Comparison of ENCODE assay signal across 20 cellular contexts in the genomic region with DNA sequence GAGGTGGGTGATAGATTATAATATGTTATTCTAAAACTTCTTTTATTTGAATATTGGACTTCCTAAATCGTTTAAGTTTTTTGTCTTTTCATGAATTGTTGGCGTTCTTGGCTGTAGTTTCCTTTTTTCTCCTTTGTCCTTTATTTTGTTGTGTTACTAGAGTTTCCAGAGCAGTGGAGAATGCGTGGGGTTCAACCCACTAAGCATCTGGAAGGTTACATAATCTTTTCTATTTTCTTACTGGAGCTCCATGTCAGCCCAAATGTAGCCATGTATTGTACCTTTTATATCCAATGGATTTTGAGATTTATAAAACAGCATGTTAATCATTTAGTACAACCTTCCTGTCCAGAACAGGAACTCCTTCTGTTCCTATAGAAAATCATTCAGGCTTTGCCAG.
A peak's percentile ranks its signal among the peaks of the same experiment; 100 is the strongest.
DNase-seq lines count a peak whose midpoint lies in the region; ATAC-seq and TF ChIP-seq lines count a peak whose summit lies in the region.
"Had no signal": no experiment of that assay in that cellular context is flagged by ENCODE, and none has a peak within 500 bp of the region (broad histone marks: within the 10 kb centered on the region; RNA-seq: fewer than 3 reads in every experiment).

No MANE protein-coding gene starts in this region.

- no peak overlapping the region for H3K27ac ChIP-seq in BLaER1
- H3K27ac ChIP-seq in endodermal cell (ENCODE audit: low read depth, low read length), result no peak overlapping the region
- peak overlapping the region; percentile 36 for H3K27ac ChIP-seq in neural progenitor cell
- no peak overlapping the region for H3K27ac ChIP-seq in effector memory CD4-positive, alpha-beta T cell (ENCODE audit: insufficient read depth, low read length, poor library complexity, severe bottlenecking)
- H3K27ac ChIP-seq: brain microvascular endothelial cell had no signal

- TF ChIP-seq CTCF in AG10803 (conservative IDR thresholded peaks at IDR 0.05; ENCODE audit: low read length), result no peak
- no peak for TF ChIP-seq CTCF in endodermal cell (conservative IDR thresholded peaks at IDR 0.05)
- TF ChIP-seq CTCF in neural progenitor cell (IDR thresholded peaks at IDR 0.05), result no peak

- no peaks in the 10 kb centered on the region for H3K9me3 Mint-ChIP-seq in endodermal cell
- no peaks in the 10 kb centered on the region for H3K9me3 Mint-ChIP-seq in neural progenitor cell
- H3K9me3 Mint-ChIP-seq: activated B cell treated with CpG ODN at 0.5 μM for 24 hours; activated naive CD8-positive, alpha-beta T cell treated with anti-CD3 and anti-CD28 coated beads, Interleukin-2, amount 10 ng/mL, durations not matched to agents 7 days and 5 days; H9; IgD-negative memory B cell; T-helper 1 cell treated with Interleukin-12 subunit alpha and Interleukin-12 subunit beta and Interleukin-4 antibody, amounts not matched to agents 30 μg/mL and 1 μg/mL, for 36 hours had no signal

- peaks cover 98% of the 10 kb centered on the region for H3K79me2 ChIP-seq in neural progenitor cell (ENCODE audit: low read depth)

- H3K9me3 ChIP-seq in BLaER1, result no peaks in the 10 kb centered on the region
- H3K9me3 ChIP-seq in endodermal cell (ENCODE audit: control insufficient read depth, low read length), result no peaks in the 10 kb centered on the region
- H3K9me3 ChIP-seq in neural progenitor cell (ENCODE audit: low read depth), result no peaks in the 10 kb centered on the region
- H3K9me3 ChIP-seq in effector memory CD4-positive, alpha-beta T cell (ENCODE audit: control insufficient read depth, low read length), result no peaks in the 10 kb centered on the region

- H3K27me3 ChIP-seq in BLaER1, result no peaks in the 10 kb centered on the region
- H3K27me3 ChIP-seq in endodermal cell (ENCODE audit: control insufficient read depth, insufficient read depth, low read length, poor library complexity, severe bottlenecking), result no peaks in the 10 kb centered on the region
- H3K27me3 ChIP-seq in neural progenitor cell, result no peaks in the 10 kb centered on the region
- H3K27me3 ChIP-seq in effector memory CD4-positive, alpha-beta T cell (replicated peaks; ENCODE audit: control insufficient read depth, insufficient read depth, low read length, poor library complexity, severe bottlenecking), result no peaks in the 10 kb centered on the region
- H3K27me3 ChIP-seq: brain microvascular endothelial cell had no signal

- H3K4me3 Mint-ChIP-seq in endodermal cell, result no peak overlapping the region
- no peak overlapping the region for H3K4me3 Mint-ChIP-seq in neural progenitor cell
- H3K4me3 Mint-ChIP-seq: activated B cell treated with CpG ODN at 0.5 μM for 24 hours; activated naive CD8-positive, alpha-beta T cell treated with anti-CD3 and anti-CD28 coated beads, Interleukin-2, amount 10 ng/mL, durations not matched to agents 7 days and 5 days; H9; IgD-negative memory B cell; T-helper 1 cell treated with Interleukin-12 subunit alpha and Interleukin-12 subunit beta and Interleukin-4 antibody, amounts not matched to agents 30 μg/mL and 1 μg/mL, for 36 hours had no signal

- H3K36me3 Mint-ChIP-seq in endodermal cell (ENCODE audit: low read depth) (peaks cover 89% of the 10 kb centered on the region), neural progenitor cell (peaks cover 39% of the 10 kb centered on the region)

- H3K4me1 ChIP-seq in BLaER1, result peaks cover 32% of the 10 kb centered on the region
- no peaks in the 10 kb centered on the region for H3K4me1 ChIP-seq in endodermal cell (ENCODE audit: control insufficient read depth, insufficient read depth, low read length)
- peaks cover 17% of the 10 kb centered on the region for H3K4me1 ChIP-seq in neural progenitor cell
- peaks cover 17% of the 10 kb centered on the region for H3K4me1 ChIP-seq in effector memory CD4-positive, alpha-beta T cell (ENCODE audit: control insufficient read depth, insufficient read depth, low read length, poor library complexity, severe bottlenecking)

- 96% methylated on average over 3 of the region's 3 CpGs; no CpG with 5 or more reads in 1 of the 2 experiments for WGBS in endodermal cell (ENCODE audit: insufficient coverage in 1 of 2, insufficient read length in 1 of 2), 2 experiments

- H3K9ac ChIP-seq in BLaER1 (no peak overlapping the region), endodermal cell (ENCODE audit: extremely low read depth, low read length, poor library complexity, severe bottlenecking) (no peak overlapping the region), neural progenitor cell (no peak overlapping the region)

- H3F3A ChIP-seq in neural progenitor cell (ENCODE audit: low read depth), result peaks cover 5% of the 10 kb centered on the region

- DNase-seq in AG10803 (ENCODE audit: low read depth) (peak; percentile 20), endodermal cell (no peak), neural progenitor cell (ENCODE audit: low spot score) (no peak), iPS-NIHi11 (ENCODE audit: low spot score) (no peak)
- DNase-seq in effector memory CD4-positive, alpha-beta T cell, result no peak
- DNase-seq: activated B cell treated with CpG ODN at 0.5 μM for 24 hours; activated naive CD8-positive, alpha-beta T cell treated with anti-CD3 and anti-CD28 coated beads, Interleukin-2, amount 10 ng/mL, durations not matched to agents 7 days and 5 days; brain microvascular endothelial cell; C1 segment of cervical spinal cord; DMS79; H9; head of caudate nucleus; mesendoderm; NCI-H1930; SHP77 treated with DMSO at 0.1 percent for 48 hours; stimulated activated CD4-positive, alpha-beta T cell treated with anti-CD3 and anti-CD28 coated beads, Interleukin-4, amount 100 ng/mL, for 1 hour had no signal

- no peak for ATAC-seq in HG03521 (IDR thresholded peaks at IDR 0.05; ENCODE audit: unreplicated experiment)

- H3K4me1 Mint-ChIP-seq in endodermal cell (peaks cover 11% of the 10 kb centered on the region), neural progenitor cell (no peaks in the 10 kb centered on the region)

- H3K4me2 ChIP-seq in BLaER1 (peak overlapping the region; percentile 8; the same call in 1 of the 2 replicates), neural progenitor cell (no peak overlapping the region)

- H3K4me3 ChIP-seq in AG10803 (ENCODE audit: low read length), result no peak overlapping the region
- H3K4me3 ChIP-seq in BLaER1, result no peak overlapping the region
- H3K4me3 ChIP-seq in endodermal cell (ENCODE audit: low read length), result no peak overlapping the region
- no peak overlapping the region for H3K4me3 ChIP-seq in neural progenitor cell
- no peak overlapping the region for H3K4me3 ChIP-seq in effector memory CD4-positive, alpha-beta T cell (ENCODE audit: insufficient read depth, low read depth, low read length, poor library complexity, severe bottlenecking)

- H3K36me3 ChIP-seq in BLaER1, result peaks cover 100% of the 10 kb centered on the region
- peaks cover 99% of the 10 kb centered on the region for H3K36me3 ChIP-seq in endodermal cell (ENCODE audit: control insufficient read depth, insufficient read depth, low read length)
- peaks cover 27% of the 10 kb centered on the region for H3K36me3 ChIP-seq in neural progenitor cell
- peaks cover 41% of the 10 kb centered on the region for H3K36me3 ChIP-seq in effector memory CD4-positive, alpha-beta T cell (ENCODE audit: control insufficient read depth, insufficient read depth, low read length)

- H4K20me1 ChIP-seq in BLaER1, result peaks cover 98% of the 10 kb centered on the region
- peaks cover 92% of the 10 kb centered on the region for H4K20me1 ChIP-seq in neural progenitor cell (ENCODE audit: low read depth)

- H3K27me3 Mint-ChIP-seq in endodermal cell (ENCODE audit: insufficient read depth) (no peaks in the 10 kb centered on the region), neural progenitor cell (ENCODE audit: insufficient read depth, low read depth) (peaks cover 2% of the 10 kb centered on the region)
- H3K27me3 Mint-ChIP-seq: activated B cell treated with CpG ODN at 0.5 μM for 24 hours; activated naive CD8-positive, alpha-beta T cell treated with anti-CD3 and anti-CD28 coated beads, Interleukin-2, amount 10 ng/mL, durations not matched to agents 7 days and 5 days; IgD-negative memory B cell had no signal

- H3K27ac Mint-ChIP-seq in endodermal cell (peak overlapping the region; percentile 45), neural progenitor cell (no peak overlapping the region)
- H3K27ac Mint-ChIP-seq: activated B cell treated with CpG ODN at 0.5 μM for 24 hours; T-helper 1 cell treated with Interleukin-12 subunit alpha and Interleukin-12 subunit beta and Interleukin-4 antibody, amounts not matched to agents 30 μg/mL and 1 μg/mL, for 36 hours had no signal

- H2AFZ ChIP-seq in neural progenitor cell (replicated peaks), result no peak overlapping the region
